ENCODE assay signal across 8 cellular contexts in genomic region chr2:43083710-43084698, GRCh38.
DNase-seq lines count a peak whose midpoint lies in the region; ATAC-seq and TF ChIP-seq lines count a peak whose summit lies in the region.

No MANE protein-coding gene starts in this region.

- TF ChIP-seq CTCF in body of pancreas (IDR thresholded peaks at IDR 0.05) (no peak), stomach (IDR thresholded peaks at IDR 0.05) (no peak)

- no peaks in the 10 kb centered on the region for H3K36me3 ChIP-seq in body of pancreas (replicated peaks in 1 of 2; ENCODE audit: insufficient read depth in 1 of 2, low read depth in 2 of 2)
- H3K36me3 ChIP-seq in stomach: no peaks in the 10 kb centered on the region

- no peak overlapping the region for H3K4me3 ChIP-seq in body of pancreas
- no peak overlapping the region for H3K4me3 ChIP-seq in stomach

- H3K9me3 ChIP-seq in body of pancreas (no peaks in the 10 kb centered on the region), stomach (no peaks in the 10 kb centered on the region)

- H3K27ac ChIP-seq in body of pancreas: peak overlapping the region in 3 of 4 donors; percentile 22 to 69 (median 30)
- peak overlapping the region; percentile 9 to 91 (median 88) for H3K27ac ChIP-seq in stomach

- no peaks in the 10 kb centered on the region for H3K36me3 Mint-ChIP-seq in activated CD4-positive, alpha-beta memory T cell treated with anti-CD3 and anti-CD28 coated beads, Interleukin-2, amount 10 ng/mL, durations not matched to agents 7 days and 5 days (ENCODE audit: low read depth)

- H3K4me1 Mint-ChIP-seq in activated CD4-positive, alpha-beta memory T cell treated with anti-CD3 and anti-CD28 coated beads, Interleukin-2, amount 10 ng/mL, durations not matched to agents 7 days and 5 days: no peaks in the 10 kb centered on the region

- 70 to 77% methylated on average over 12 to 13 of the region's 13 CpGs for WGBS in body of pancreas, 2 donors
- 53 to 82% (median 70%) methylated on average over 13 of the region's 13 CpGs for WGBS in stomach, 5 donors

- peaks cover 29% of the 10 kb centered on the region for H3K4me1 ChIP-seq in body of pancreas
- H3K4me1 ChIP-seq in stomach: peaks cover 36 to 65% (median 60%) of the 10 kb centered on the region in 4 donors

- H3K27me3 Mint-ChIP-seq in activated CD4-positive, alpha-beta memory T cell treated with anti-CD3 and anti-CD28 coated beads, Interleukin-2, amount 10 ng/mL, durations not matched to agents 7 days and 5 days: no peaks in the 10 kb centered on the region

- H3K9me3 Mint-ChIP-seq in activated CD4-positive, alpha-beta memory T cell treated with anti-CD3 and anti-CD28 coated beads, Interleukin-2, amount 10 ng/mL, durations not matched to agents 7 days and 5 days: no peaks in the 10 kb centered on the region

- no peak for TF ChIP-seq EP300 in stomach (IDR thresholded peaks at IDR 0.05)

- no peak for TF ChIP-seq POLR2A in body of pancreas (IDR thresholded peaks at IDR 0.05)
- TF ChIP-seq POLR2A in stomach (IDR thresholded peaks at IDR 0.05): no peak

- CTCF ChIA-PET in activated CD4-positive, alpha-beta memory T cell treated with anti-CD3 and anti-CD28 coated beads, Interleukin-2, amount 10 ng/mL, durations not matched to agents 7 days and 5 days (lab: Charles Lee): interaction anchor here (0.6 kb wide), 1 partner anchor 111 kb away, joined by 6 read pairs; no protein-coding TSS in a partner anchor

- POLR2A ChIA-PET in activated CD4-positive, alpha-beta memory T cell treated with anti-CD3 and anti-CD28 coated beads, Interleukin-2, amount 10 ng/mL, durations not matched to agents 7 days and 5 days (lab: Charles Lee): no interaction called here

- peak; percentile 53 for DNase-seq in HT1080 (ENCODE audit: low read depth)
- peak in 1 of 4 donors; percentile 58 for DNase-seq in body of pancreas
- DNase-seq in islet precursor cell: peak; percentile 96
- no peak for DNase-seq in stomach
- DNase-seq in NCI-H2107 (lab: John Stamatoyannopoulos, UW): no peak
- no peak for DNase-seq in activated CD4-positive, alpha-beta memory T cell treated with anti-CD3 and anti-CD28 coated beads, Interleukin-2, amount 10 ng/mL, durations not matched to agents 7 days and 5 days
- no peak for DNase-seq in activated CD4-positive, alpha-beta T cell treated with anti-CD3 and anti-CD28 coated beads for 4 hours

- H3K27me3 ChIP-seq in body of pancreas (no peaks in the 10 kb centered on the region), stomach (no peaks in the 10 kb centered on the region)

- no peak overlapping the region for H3K4me3 Mint-ChIP-seq in activated CD4-positive, alpha-beta memory T cell treated with anti-CD3 and anti-CD28 coated beads, Interleukin-2, amount 10 ng/mL, durations not matched to agents 7 days and 5 days

- ATAC-seq in body of pancreas (no peak), HG03457 (IDR thresholded peaks at IDR 0.05; ENCODE audit: unreplicated experiment) (no peak)

- no peak overlapping the region for H3K27ac Mint-ChIP-seq in activated CD4-positive, alpha-beta memory T cell treated with anti-CD3 and anti-CD28 coated beads, Interleukin-2, amount 10 ng/mL, durations not matched to agents 7 days and 5 days

- intact Hi-C loops in body of pancreas (cut with DNase I) (no loop called here), stomach (cut with DNase I; ENCODE audit: low total_unique reads) (no loop called here)

Comparison
In these comparisons a context has a peak if more than half of its experiments do, and no peak if none do; other contexts are left out.
1. DNase-seq: peak in HT1080 (single experiment) and islet precursor cell (single experiment); none in stomach (single experiment), NCI-H2107 (single experiment), activated CD4-positive, alpha-beta memory T cell treated with anti-CD3 and anti-CD28 coated beads, Interleukin-2, amount 10 ng/mL, durations not matched to agents 7 days and 5 days (single experiment) and activated CD4-positive, alpha-beta T cell treated with anti-CD3 and anti-CD28 coated beads for 4 hours (0 of 2).